14 cellular contexts compared by ENCODE assay signal in genomic region chr16:57646388-57647039, GRCh38. TPM values are rescaled to one million over a fixed set of nuclear protein-coding genes. Genes with fewer than 3 reads are reported as not detected.
A peak's percentile ranks its signal among the peaks of the same experiment; 100 is the strongest.
DNase-seq lines count a peak whose midpoint lies in the region; ATAC-seq and TF ChIP-seq lines count a peak whose summit lies in the region.
"Had no signal": no experiment of that assay in that cellular context is flagged by ENCODE, and none has a peak within 500 bp of the region (broad histone marks: within the 10 kb centered on the region; RNA-seq: fewer than 3 reads in every experiment).

No MANE protein-coding gene starts in this region.

- ATAC-seq in RWPE2 (ENCODE audit: low read depth) (no peak), HG03457 (IDR thresholded peaks at IDR 0.05; ENCODE audit: unreplicated experiment) (no peak)

- no peaks in the 10 kb centered on the region for H3K36me3 Mint-ChIP-seq in CD8-positive, alpha-beta memory T cell

- H3K4me3 Mint-ChIP-seq in CD8-positive, alpha-beta memory T cell: peak overlapping the region in 3 of 7 donors; percentile 75 to 88 (median 79)
- H3K4me3 Mint-ChIP-seq: CD4-positive, alpha-beta T cell; dendritic cell treated with granulocyte-macrophage colony-stimulating factor and Interleukin-4, amounts not matched to agents 40 ng/mL and 50 ng/mL, for 4 days; T-helper 1 cell treated with Interleukin-12 subunit alpha and Interleukin-12 subunit beta and Interleukin-4 antibody, amounts not matched to agents 30 μg/mL and 1 μg/mL, for 36 hours had no signal

- H3K4me3 ChIP-seq in CD8-positive, alpha-beta memory T cell (ENCODE audit: low read length): no peak overlapping the region
- H3K4me3 ChIP-seq in RWPE2 (ENCODE audit: severe bottlenecking) (no peak overlapping the region), left ventricle myocardium inferior (peak overlapping the region; percentile 39), sigmoid colon (no peak overlapping the region)

- TF ChIP-seq EP300 in sigmoid colon (IDR thresholded peaks at IDR 0.05): no peak

- H3K4me1 ChIP-seq in CD8-positive, alpha-beta memory T cell (ENCODE audit: insufficient read depth, low read length): peaks cover 21% of the 10 kb centered on the region
- peaks cover 33% of the 10 kb centered on the region for H3K4me1 ChIP-seq in RWPE2 (ENCODE audit: insufficient read depth, poor library complexity, severe bottlenecking)
- H3K4me1 ChIP-seq in left ventricle myocardium inferior: peaks cover 63% of the 10 kb centered on the region
- H3K4me1 ChIP-seq in sigmoid colon: no peaks in the 10 kb centered on the region

- no peak overlapping the region for H3K27ac ChIP-seq in CD8-positive, alpha-beta memory T cell (ENCODE audit: low read depth, low read length)
- H3K27ac ChIP-seq in RWPE2 (ENCODE audit: poor library complexity, severe bottlenecking) (peak overlapping the region; percentile 62), left ventricle myocardium inferior (replicated peaks) (peak overlapping the region; percentile 90), sigmoid colon (peak overlapping the region; percentile 2 to 53 (median 14))

- peak in 2 of 5 donors; percentile 36 to 38 for DNase-seq in CD8-positive, alpha-beta memory T cell
- DNase-seq in RWPE2 (ENCODE audit: low spot score) (no peak), left ventricle myocardium inferior (no peak), sigmoid colon (no peak), DMS 273 (lab: John Stamatoyannopoulos, UW; ENCODE audit: unreplicated experiment) (no peak), NCI-H1694 (lab: John Stamatoyannopoulos, UW) (no peak)
- no peak for DNase-seq in central memory CD4-positive, alpha-beta T cell
- DNase-seq: CD4-positive, alpha-beta T cell had no signal

- peaks cover 35 to 49% (median 37%) of the 10 kb centered on the region in 3 donors for H3K4me1 Mint-ChIP-seq in CD8-positive, alpha-beta memory T cell

- H3K27me3 Mint-ChIP-seq in CD8-positive, alpha-beta memory T cell: peaks cover 0 to 2% of the 10 kb centered on the region in 2 donors
- H3K27me3 Mint-ChIP-seq: CD4-positive, alpha-beta T cell had no signal

- TF ChIP-seq POLR2A in sigmoid colon (IDR thresholded peaks at IDR 0.05): no peak

- H3K27me3 ChIP-seq in CD8-positive, alpha-beta memory T cell (ENCODE audit: insufficient read depth, low read length, poor library complexity, severe bottlenecking): no peaks in the 10 kb centered on the region
- H3K27me3 ChIP-seq in RWPE2 (ENCODE audit: insufficient read depth, poor library complexity, severe bottlenecking) (no peaks in the 10 kb centered on the region), left ventricle myocardium inferior (ENCODE audit: low read depth) (peaks cover 14% of the 10 kb centered on the region), sigmoid colon (peaks cover 0 to 10% (median 0%) of the 10 kb centered on the region in 3 donors)

- no peaks in the 10 kb centered on the region for H3K9me3 Mint-ChIP-seq in CD8-positive, alpha-beta memory T cell
- H3K9me3 Mint-ChIP-seq: CD4-positive, alpha-beta T cell; dendritic cell treated with granulocyte-macrophage colony-stimulating factor and Interleukin-4, amounts not matched to agents 40 ng/mL and 50 ng/mL, for 4 days; T-helper 1 cell treated with Interleukin-12 subunit alpha and Interleukin-12 subunit beta and Interleukin-4 antibody, amounts not matched to agents 30 μg/mL and 1 μg/mL, for 36 hours had no signal

- intact Hi-C loops in left ventricle myocardium inferior (cut with micrococcal nuclease) (no loop called here), sigmoid colon (cut with DNase I) (loop anchor here (5.0 kb wide), 1 partner anchor 69 kb away; no protein-coding TSS in a partner anchor)

- H3K27ac Mint-ChIP-seq in CD8-positive, alpha-beta memory T cell: peak overlapping the region in 6 of 8 donors; percentile 54 to 92 (median 78)
- H3K27ac Mint-ChIP-seq: CD4-positive, alpha-beta T cell; dendritic cell treated with granulocyte-macrophage colony-stimulating factor and Interleukin-4, amounts not matched to agents 40 ng/mL and 50 ng/mL, for 4 days had no signal

- no peaks in the 10 kb centered on the region for H3K9me3 ChIP-seq in CD8-positive, alpha-beta memory T cell (ENCODE audit: low read length)
- no peaks in the 10 kb centered on the region for H3K9me3 ChIP-seq in RWPE2 (ENCODE audit: severe bottlenecking)
- H3K9me3 ChIP-seq in left ventricle myocardium inferior (replicated peaks): no peaks in the 10 kb centered on the region
- H3K9me3 ChIP-seq in sigmoid colon: no peaks in the 10 kb centered on the region

- no peaks in the 10 kb centered on the region for H3K36me3 ChIP-seq in CD8-positive, alpha-beta memory T cell (ENCODE audit: insufficient read depth, low read length)
- H3K36me3 ChIP-seq in RWPE2 (ENCODE audit: low read depth) (peaks cover 62% of the 10 kb centered on the region), left ventricle myocardium inferior (peaks cover 7% of the 10 kb centered on the region), sigmoid colon (no peaks in the 10 kb centered on the region)

- POLR2A ChIA-PET in CD8-positive, alpha-beta memory T cell (lab: Charles Lee): interaction anchor here (1.3 kb wide), 1 partner anchor 37 kb away, joined by 4 read pairs; no protein-coding TSS in a partner anchor

- CTCF ChIA-PET in CD8-positive, alpha-beta memory T cell (lab: Charles Lee): interaction anchor here (1.3 to 6.4 kb wide), 7 partner anchors 11 to 89 kb away, joined by 3 to 215 read pairs (median 57); partner anchors contain the start of gene KATNB1

- WGBS in sigmoid colon, 2 donors: 71 to 75% methylated on average over 14 of the region's 14 CpGs

- no peak for TF ChIP-seq CTCF in RWPE2 (IDR thresholded peaks at IDR 0.05; ENCODE audit: poor library complexity, severe bottlenecking)
- TF ChIP-seq CTCF in left ventricle myocardium inferior (IDR thresholded peaks at IDR 0.05; ENCODE audit: borderline replicate concordance): no peak
- TF ChIP-seq CTCF in sigmoid colon (IDR thresholded peaks at IDR 0.05): no peak

RNA-seq across cellular contexts. Expression of gene ADGRG1, which starts 18.1 kb away (rescaled TPM):
- total RNA-seq in CD8-positive, alpha-beta memory T cell: 10 to 100 TPM; 25.8 to 29.8 TPM
- 51.9 TPM for polyA plus RNA-seq in CD8-positive, alpha-beta memory T cell
- total RNA-seq in left ventricle myocardium inferior: 21.3 TPM
- 1 to 10 TPM; 5.0 to 8.0 (median 6.7) TPM for total RNA-seq in sigmoid colon
- 10 to 100 TPM in 1 of 3 donors, 1 to 10 TPM in 2; 5.3 to 36.3 (median 7.8) TPM for polyA plus RNA-seq in sigmoid colon

RNA-seq across cellular contexts. Expression of gene ADGRG3, which starts 21.6 kb away (rescaled TPM):
- not detected for total RNA-seq in CD8-positive, alpha-beta memory T cell
- polyA plus RNA-seq in CD8-positive, alpha-beta memory T cell: not detected
- total RNA-seq in left ventricle myocardium inferior (0.36 TPM), sigmoid colon (1 to 10 TPM; 3.0 to 6.6 (median 4.9) TPM)
- 1 to 10 TPM in 2 of 3 donors, under 1 TPM in 1; 0.69 to 3.6 (median 2.4) TPM for polyA plus RNA-seq in sigmoid colon
- total RNA-seq: MCF 10A, osteoblast had no signal

RNA-seq across cellular contexts. Expression of gene DRC7, which starts 48.1 kb away (rescaled TPM):
- not detected for total RNA-seq in CD8-positive, alpha-beta memory T cell
- polyA plus RNA-seq in CD8-positive, alpha-beta memory T cell: not detected
- not detected for total RNA-seq in left ventricle myocardium inferior
- total RNA-seq in sigmoid colon: not detected
- not detected for polyA plus RNA-seq in sigmoid colon
- total RNA-seq: CD4-positive, alpha-beta T cell; glomerular endothelial cell; MCF 10A; osteoblast had no signal
